Comparison of ENCODE assay signal across 25 cellular contexts in the genomic region with DNA sequence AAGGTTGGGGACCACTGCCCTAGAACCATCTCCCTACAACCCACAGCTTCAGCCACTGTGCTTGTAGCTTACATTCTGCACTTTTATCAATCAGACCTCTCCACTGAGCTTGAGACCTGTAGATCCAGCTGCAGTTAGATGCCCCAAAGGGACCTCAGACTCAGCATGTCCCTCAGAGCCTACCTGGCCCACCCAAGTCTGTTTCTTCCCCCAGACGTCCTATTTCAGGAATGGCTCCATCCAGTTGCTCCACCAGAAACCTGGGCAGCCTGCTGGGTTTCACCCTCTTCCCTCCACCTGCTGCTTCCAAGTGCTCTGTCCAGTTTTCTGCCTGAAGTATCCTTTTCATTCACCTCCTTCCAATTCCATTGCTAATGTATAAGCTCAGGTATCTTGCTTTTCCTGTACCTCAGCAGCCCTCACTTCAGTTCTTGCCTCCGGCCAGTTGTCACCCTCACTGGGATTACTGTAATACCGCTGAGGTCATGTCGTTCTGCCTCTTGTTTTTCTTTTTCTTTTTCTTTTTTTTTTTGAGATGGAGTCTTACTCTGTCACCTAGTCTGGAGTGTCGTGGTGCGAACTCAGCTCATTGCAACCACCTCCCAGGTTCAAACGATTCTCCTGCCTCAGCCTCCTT.
"Had no signal": no experiment of that assay in that cellular context is flagged by ENCODE, and none has a peak within 500 bp of the region (broad histone marks: within the 10 kb centered on the region; RNA-seq: fewer than 3 reads in every experiment).

No MANE protein-coding gene starts in this region.

- H3K4me3 ChIP-seq: ascending aorta, body of pancreas, SJSA1 had no signal

- H3K4me3 Mint-ChIP-seq: activated CD8-positive, alpha-beta T cell treated with anti-CD3 and anti-CD28 coated beads for 36 hours; activated naive CD4-positive, alpha-beta T cell treated with anti-CD3 and anti-CD28 coated beads, Interleukin-2, amount 50 U/mL, for 24 hours; activated T-cell treated with anti-CD3 and anti-CD28 coated beads, Interleukin-2, amount 50 U/mL, for 72 hours had no signal

- H3K4me1 ChIP-seq: ascending aorta, body of pancreas had no signal

- H3K9me3 Mint-ChIP-seq: activated CD8-positive, alpha-beta T cell treated with anti-CD3 and anti-CD28 coated beads for 36 hours; activated naive CD4-positive, alpha-beta T cell treated with anti-CD3 and anti-CD28 coated beads, Interleukin-2, amount 50 U/mL, for 24 hours; activated T-cell treated with anti-CD3 and anti-CD28 coated beads, Interleukin-2, amount 50 U/mL, for 72 hours; activated T-helper 2 cell treated with anti-CD3 and anti-CD28 coated beads, Interferon-gamma antibody, Interleukin-2, Interleukin-4, amounts not matched to agents 10 μg/mL and 5 μg/mL and 100 μg/mL, durations not matched to agents 14 hours and 24 hours and 36 hours had no signal

- DNase-seq: activated CD4-positive, alpha-beta T cell treated with anti-CD3 and anti-CD28 coated beads for 4 hours; activated CD4-positive, CD25-positive, alpha-beta regulatory T cell; activated CD8-positive, alpha-beta memory T cell treated with anti-CD3 and anti-CD28 coated beads, Interleukin-2, amount 50 U/mL, for 4 hours; activated CD8-positive, alpha-beta T cell treated with anti-CD3 and anti-CD28 coated beads for 36 hours; activated gamma-delta T cell treated with Interleukin-2 at 50 U/mL for 16 hours; activated T-cell treated with anti-CD3 and anti-CD28 coated beads, Interleukin-2, amount 50 U/mL, for 72 hours; body of pancreas; central memory CD4-positive, alpha-beta T cell; IMR-90; KBM-7; NCI-H1105; NCI-H1436; NCI-H1694 treated with DMSO at 0.1 percent for 48 hours; NCI-H2029 treated with DMSO at 0.1 percent for 48 hours; NCI-H510A treated with DMSO at 0.1 percent for 48 hours; NCI-H69; PC-3; SHP77; T-helper 2 cell; T1000 had no signal

- ATAC-seq: activated CD8-positive, alpha-beta T cell treated with anti-CD3 and anti-CD28 coated beads for 36 hours; body of pancreas; PC-3 had no signal

- H3K36me3 ChIP-seq: ascending aorta, SJSA1 had no signal

- H3K27me3 Mint-ChIP-seq: activated CD8-positive, alpha-beta T cell treated with anti-CD3 and anti-CD28 coated beads for 36 hours; activated naive CD4-positive, alpha-beta T cell treated with anti-CD3 and anti-CD28 coated beads, Interleukin-2, amount 50 U/mL, for 24 hours had no signal

- H3K9me3 ChIP-seq: ascending aorta, body of pancreas, SJSA1 had no signal

- H3K27ac ChIP-seq: ascending aorta, body of pancreas, SJSA1, VCaP had no signal

- H3K27ac Mint-ChIP-seq: activated CD8-positive, alpha-beta T cell treated with anti-CD3 and anti-CD28 coated beads for 36 hours; activated naive CD4-positive, alpha-beta T cell treated with anti-CD3 and anti-CD28 coated beads, Interleukin-2, amount 50 U/mL, for 24 hours; activated T-cell treated with anti-CD3 and anti-CD28 coated beads, Interleukin-2, amount 50 U/mL, for 72 hours; activated T-helper 2 cell treated with anti-CD3 and anti-CD28 coated beads, Interferon-gamma antibody, Interleukin-2, Interleukin-4, amounts not matched to agents 10 μg/mL and 5 μg/mL and 100 μg/mL, durations not matched to agents 14 hours and 24 hours and 36 hours had no signal

- H3K27me3 ChIP-seq: ascending aorta, body of pancreas, SJSA1 had no signal

- H3K36me3 Mint-ChIP-seq: activated naive CD4-positive, alpha-beta T cell treated with anti-CD3 and anti-CD28 coated beads, Interleukin-2, amount 50 U/mL, for 24 hours had no signal
